Comparison of ENCODE assay signal across 10 cellular contexts in the genomic region with DNA sequence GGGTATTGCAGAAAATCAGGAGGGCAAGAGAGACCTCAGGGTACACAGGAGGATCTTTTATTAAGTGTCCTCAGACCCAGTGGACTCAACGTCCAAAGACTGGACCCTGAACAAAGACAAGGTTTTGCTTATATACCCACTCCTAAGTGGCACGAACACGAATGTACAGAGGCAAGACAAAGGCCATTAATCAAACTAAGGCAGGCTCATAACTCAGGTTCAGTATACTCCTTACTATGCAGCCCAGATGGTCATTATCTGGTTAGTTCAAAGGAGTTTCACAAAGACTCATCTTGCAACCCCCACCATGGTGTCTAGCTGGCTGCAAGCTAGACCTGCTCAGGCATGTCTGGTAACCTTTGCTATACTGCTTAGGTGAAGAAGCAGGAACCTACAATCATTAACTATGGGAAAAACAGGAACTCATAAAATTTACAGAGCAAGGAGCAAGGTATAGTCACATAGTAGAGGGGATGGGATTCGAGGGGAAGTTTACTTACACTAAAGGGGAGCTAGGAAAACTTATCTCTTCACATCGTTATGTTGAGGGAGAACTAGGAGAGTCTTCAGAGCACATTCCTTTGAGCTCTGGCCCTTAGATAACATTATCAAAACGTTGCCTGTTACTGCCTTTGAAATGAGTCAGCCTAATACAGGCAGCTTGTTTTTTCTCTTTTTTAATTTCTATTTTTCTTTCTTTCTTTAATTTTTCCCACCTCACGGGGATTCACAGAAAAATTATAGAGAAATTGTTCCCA. TPM values are rescaled to one million over a fixed set of nuclear protein-coding genes. Genes with fewer than 3 reads are reported as not detected.
DNase-seq lines count a peak whose midpoint lies in the region; ATAC-seq and TF ChIP-seq lines count a peak whose summit lies in the region.
"Had no signal": no experiment of that assay in that cellular context is flagged by ENCODE, and none has a peak within 500 bp of the region (broad histone marks: within the 10 kb centered on the region; RNA-seq: fewer than 3 reads in every experiment).

No MANE protein-coding gene starts in this region.

- H3K4me3 Mint-ChIP-seq in chondrocyte (ENCODE audit: unreplicated experiment), result no peak overlapping the region

- peaks cover 13% of the 10 kb centered on the region for H3K9me3 Mint-ChIP-seq in chondrocyte (ENCODE audit: low read depth)

- peaks cover 25% of the 10 kb centered on the region for H3K4me1 Mint-ChIP-seq in chondrocyte (ENCODE audit: low read depth)

- DNase-seq in left colon (no peak), chondrocyte (ENCODE audit: low spot score) (no peak), GF-D8 (lab: John Stamatoyannopoulos, UW) (no peak), midbrain (lab: John Stamatoyannopoulos, UW) (no peak), NCI-H526 (lab: John Stamatoyannopoulos, UW) (no peak)
- DNase-seq: activated effector memory CD4-positive, alpha-beta T cell treated with Interleukin-2 at 50 U/mL for 16 hours; glutamatergic neuron had no signal

- peaks cover 17% of the 10 kb centered on the region for H3K27me3 Mint-ChIP-seq in chondrocyte (ENCODE audit: low read depth)

- no peaks in the 10 kb centered on the region for H3K36me3 Mint-ChIP-seq in chondrocyte (ENCODE audit: low read depth)

- no peak overlapping the region for H3K27ac Mint-ChIP-seq in chondrocyte (ENCODE audit: unreplicated experiment)

- no peak for TF ChIP-seq CTCF in chondrocyte (IDR thresholded peaks at IDR 0.05)

- ATAC-seq in GM19025 (IDR thresholded peaks at IDR 0.05; ENCODE audit: low read depth, unreplicated experiment) (peak; percentile 89), HG02610 (IDR thresholded peaks at IDR 0.05; ENCODE audit: unreplicated experiment) (peak; percentile 97), HG03575 (IDR thresholded peaks at IDR 0.05; ENCODE audit: extremely low read depth, insufficient number of reproducible peaks, low FRiP score, unreplicated experiment) (peak; percentile 67), left colon (peak; percentile 96)

- intact Hi-C loops in left colon (cut with DNase I, micrococcal nuclease), result no loop called here

RNA-seq across cellular contexts. Expression of gene SLC4A3, which starts 33.9 kb away (rescaled TPM):
- 1 to 10 TPM in 1 of 2 donors, under 1 TPM in 1; 0.24 to 1.2 TPM for total RNA-seq in left colon
- 9.7 to 17.2 TPM (median 17.2 TPM) in 3 replicates for total RNA-seq in chondrocyte
